8 cellular contexts compared by ENCODE assay signal in the genomic region with DNA sequence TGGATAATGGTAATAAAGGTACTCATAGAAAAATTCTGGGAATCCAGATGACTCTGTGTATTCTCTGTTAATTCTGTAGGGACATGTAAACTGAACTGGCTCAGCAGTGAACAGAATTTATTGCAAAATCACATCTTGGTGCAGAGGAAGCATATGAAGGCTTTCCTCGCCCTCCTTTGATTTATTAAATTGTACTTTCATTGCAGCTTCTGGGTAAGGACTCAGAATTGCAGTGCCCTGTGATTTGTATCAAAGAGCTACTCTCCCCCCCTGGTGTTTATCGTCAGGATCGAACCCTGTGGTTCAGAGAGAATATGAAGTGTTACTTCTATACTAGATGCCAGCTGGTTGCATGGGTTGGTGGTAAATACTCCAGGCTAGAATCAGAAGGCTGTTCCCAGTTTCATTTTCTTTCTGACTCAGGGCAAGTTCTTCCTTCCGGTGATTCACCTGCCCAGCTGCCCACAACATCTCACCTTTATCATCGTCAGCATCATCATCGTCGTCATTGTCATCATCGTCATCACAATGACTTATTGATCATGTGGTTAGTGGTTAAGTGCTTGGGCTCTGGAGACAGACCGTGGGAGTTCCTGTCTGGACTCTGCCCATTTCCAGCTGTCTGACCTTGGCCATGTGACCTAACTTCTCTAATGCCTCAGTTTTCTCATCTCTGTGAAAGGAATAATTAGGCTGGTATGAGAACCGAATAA.
A peak's percentile ranks its signal among the peaks of the same experiment; 100 is the strongest.
DNase-seq lines count a peak whose midpoint lies in the region; ATAC-seq lines count a peak whose summit lies in the region.

No MANE protein-coding gene starts in this region.

- DNase-seq in NCI-H2029 treated with DMSO at 0.1 percent for 48 hours (lab: John Stamatoyannopoulos, UW) (peak; percentile 52), activated T-cell treated with anti-CD3 and anti-CD28 coated beads for 4 hours (peak; percentile 78), globus pallidus (ENCODE audit: low spot score) (peak; percentile 28), NCI-H2196 (lab: John Stamatoyannopoulos, UW; ENCODE audit: unreplicated experiment) (no peak), 8988T (no peak)
- DNase-seq in stimulated activated CD4-positive, alpha-beta T cell treated with anti-CD3 and anti-CD28 coated beads, Interleukin-4, amount 100 ng/mL, for 1 hour, result peak; percentile 58

- ATAC-seq in GM18499 (IDR thresholded peaks at IDR 0.05; ENCODE audit: insufficient read depth, unreplicated experiment) (peak; percentile 72), HG02571 (IDR thresholded peaks at IDR 0.05; ENCODE audit: unreplicated experiment) (peak; percentile 79)

Comparison
In these comparisons a context has a peak if more than half of its experiments do, and no peak if none do; other contexts are left out.
1. DNase-seq: peak in NCI-H2029 treated with DMSO at 0.1 percent for 48 hours (single experiment), activated T-cell treated with anti-CD3 and anti-CD28 coated beads for 4 hours (single experiment), globus pallidus (single experiment) and stimulated activated CD4-positive, alpha-beta T cell treated with anti-CD3 and anti-CD28 coated beads, Interleukin-4, amount 100 ng/mL, for 1 hour (single experiment); none in NCI-H2196 (single experiment) and 8988T (single experiment).